ENCODE assay signal across 1 cellular context in the genomic region with DNA sequence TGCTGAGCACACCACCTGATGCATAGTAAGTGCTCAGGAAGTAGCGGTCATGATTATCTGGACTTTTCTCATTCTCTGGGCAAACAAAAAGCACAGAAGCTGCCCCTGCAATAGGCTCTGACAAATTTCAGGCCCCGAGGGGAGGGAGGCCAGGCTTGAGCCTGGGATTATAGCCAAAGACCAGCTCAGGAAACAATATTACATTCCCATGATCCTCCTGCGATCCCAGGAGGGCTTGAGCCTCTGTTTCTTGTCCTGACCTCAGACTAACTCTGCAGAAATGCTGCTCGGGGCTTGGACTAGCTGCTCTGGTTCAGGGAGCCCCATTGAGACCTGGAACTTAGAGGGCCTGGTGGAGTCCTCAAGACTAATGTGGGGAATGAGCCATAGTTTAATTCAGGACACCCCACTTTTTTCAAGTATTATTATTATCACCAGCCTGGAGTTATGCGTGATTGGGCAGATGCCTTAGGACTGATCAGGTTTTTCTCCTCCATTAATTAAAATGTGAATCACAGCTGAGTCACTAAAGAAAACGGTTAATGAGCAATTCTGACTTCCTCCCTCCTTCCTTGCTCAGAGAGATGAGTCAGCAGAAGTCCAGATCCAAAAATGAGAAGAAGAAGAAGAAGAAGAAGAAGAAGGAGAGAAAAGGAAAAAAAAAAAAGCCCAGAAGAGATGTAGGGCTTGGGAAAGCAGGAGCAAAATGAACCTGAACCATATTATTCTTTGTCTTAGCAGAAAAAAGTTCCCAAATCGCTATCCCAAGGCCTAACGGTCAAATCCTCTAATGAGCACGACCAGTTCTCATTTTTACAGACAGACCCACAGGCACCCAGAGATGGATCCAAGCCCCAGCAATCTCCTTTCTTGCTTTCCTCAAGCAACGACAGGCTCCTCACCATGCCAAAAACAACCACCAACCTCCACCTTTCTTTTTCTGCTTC.
TF ChIP-seq lines count a peak whose summit lies in the region.

No MANE protein-coding gene starts in this region.

TF ChIP-seq in IMR-90, 13 proteins besides CTCF, POLR2A, EP300 and RAD21:
- TF ChIP-seq, protein P1, sequence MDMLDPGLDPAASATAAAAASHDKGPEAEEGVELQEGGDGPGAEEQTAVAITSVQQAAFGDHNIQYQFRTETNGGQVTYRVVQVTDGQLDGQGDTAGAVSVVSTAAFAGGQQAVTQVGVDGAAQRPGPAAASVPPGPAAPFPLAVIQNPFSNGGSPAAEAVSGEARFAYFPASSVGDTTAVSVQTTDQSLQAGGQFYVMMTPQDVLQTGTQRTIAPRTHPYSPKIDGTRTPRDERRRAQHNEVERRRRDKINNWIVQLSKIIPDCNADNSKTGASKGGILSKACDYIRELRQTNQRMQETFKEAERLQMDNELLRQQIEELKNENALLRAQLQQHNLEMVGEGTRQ (IDR thresholded peaks at IDR 0.05; ENCODE audit: low read depth, low read length) = no peak
- no peak; the same call in 1 of the 2 replicates for TF ChIP-seq BHLHE40 (IDR thresholded peaks at IDR 0.05; ENCODE audit: low read depth, low read length)
- TF ChIP-seq MXI1 (IDR thresholded peaks at IDR 0.05; ENCODE audit: borderline replicate concordance, low read depth, low read length) = no peak
- no peak for TF ChIP-seq RFX5 (IDR thresholded peaks at IDR 0.05; ENCODE audit: low read depth, low read length)
- peak; percentile 74 for TF ChIP-seq FOS (IDR thresholded peaks at IDR 0.05; ENCODE audit: low read depth, low read length)
- TF ChIP-seq CHD1 (IDR thresholded peaks at IDR 0.05; ENCODE audit: low read depth, low read length) = no peak
- peak; percentile 56; the same call in 1 of the 2 replicates for TF ChIP-seq MAZ (IDR thresholded peaks at IDR 0.05; ENCODE audit: borderline replicate concordance, low read depth, low read length)
- peak; percentile 92 for TF ChIP-seq MAFK (IDR thresholded peaks at IDR 0.05; ENCODE audit: low read depth, low read length)
- TF ChIP-seq ELK1 (IDR thresholded peaks at IDR 0.05; ENCODE audit: borderline replicate concordance, low read depth, low read length) = no peak
- TF ChIP-seq SMC3 (IDR thresholded peaks at IDR 0.05; ENCODE audit: low read depth, low read length) = no peak
- TF ChIP-seq CEBPB (IDR thresholded peaks at IDR 0.05; ENCODE audit: low read depth, low read length) = peak; percentile 9; the same call in 1 of the 2 replicates
- peak; percentile 85 for TF ChIP-seq NFE2L2 (IDR thresholded peaks at IDR 0.05; ENCODE audit: low read depth, low read length)
- no peak for TF ChIP-seq RCOR1 (IDR thresholded peaks at IDR 0.05; ENCODE audit: insufficient replicate concordance, low read length)
